In the genomic region with DNA sequence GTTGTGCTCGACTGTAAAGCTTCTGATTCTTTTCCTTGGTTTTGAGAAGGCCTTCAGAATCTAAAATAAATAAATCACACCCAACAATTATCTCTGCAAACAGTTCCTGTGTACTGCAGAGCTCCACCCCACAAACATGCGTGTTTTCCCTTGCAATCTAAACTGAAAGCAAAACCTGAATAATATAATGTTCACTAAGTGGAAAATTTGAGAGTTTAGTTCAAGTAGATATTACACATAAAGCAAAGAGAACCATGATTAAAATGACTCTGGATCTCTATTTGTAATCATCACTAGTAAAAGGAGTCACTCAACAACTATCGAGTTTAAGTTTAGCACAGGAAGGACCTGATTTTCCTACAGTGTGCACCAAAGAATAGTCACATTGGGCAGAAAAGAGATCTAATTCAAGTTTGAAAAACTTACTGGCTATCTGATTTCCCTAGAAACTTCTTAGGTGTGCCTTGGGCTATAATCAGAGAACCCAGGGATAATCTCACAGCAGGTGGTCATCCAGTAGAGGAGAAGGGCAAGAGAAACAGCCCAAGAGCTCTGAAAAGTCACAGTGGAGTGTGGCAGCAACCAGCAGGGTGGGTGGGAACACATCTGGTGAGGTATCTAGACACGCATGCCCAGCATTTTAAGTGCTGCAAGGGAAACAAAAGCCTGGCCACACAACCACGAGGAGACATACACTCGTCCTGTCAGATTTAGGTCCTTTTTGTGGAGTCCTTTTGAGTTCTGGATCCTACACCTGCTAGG, we compare ENCODE assay signal across 12 cellular contexts. TPM values are rescaled to one million over a fixed set of nuclear protein-coding genes. Genes with fewer than 3 reads are reported as not detected.
DNase-seq lines count a peak whose midpoint lies in the region; ATAC-seq and TF ChIP-seq lines count a peak whose summit lies in the region.
"Had no signal": no experiment of that assay in that cellular context is flagged by ENCODE, and none has a peak within 500 bp of the region (broad histone marks: within the 10 kb centered on the region; RNA-seq: fewer than 3 reads in every experiment).

No MANE protein-coding gene starts in this region.

- TF ChIP-seq CTCF in endodermal cell (conservative IDR thresholded peaks at IDR 0.05): no peak

- no peak overlapping the region for H3K27ac ChIP-seq in endodermal cell (ENCODE audit: low read depth, low read length)
- H3K27ac ChIP-seq: gastroesophageal sphincter had no signal

- peaks cover 34% of the 10 kb centered on the region for H3K4me1 Mint-ChIP-seq in T-helper 2 cell treated with Interferon-gamma antibody and Interleukin-4, amounts not matched to agents 5 μg/mL and 100 μg/mL, for 36 hours (ENCODE audit: low read depth)
- peaks cover 16% of the 10 kb centered on the region for H3K4me1 Mint-ChIP-seq in endodermal cell
- peaks cover 24% of the 10 kb centered on the region for H3K4me1 Mint-ChIP-seq in stimulated activated effector memory CD8-positive, alpha-beta T cell treated with anti-CD3 and anti-CD28 coated beads, Interleukin-12 subunit alpha, Interleukin-12 subunit beta, amount 100 ng/mL, for 72 hours

- no peak for DNase-seq in activated CD4-positive, CD25-positive, alpha-beta regulatory T cell (lab: John Stamatoyannopoulos, UW)
- DNase-seq in T-helper 2 cell treated with Interferon-gamma antibody and Interleukin-4, amounts not matched to agents 5 μg/mL and 100 μg/mL, for 36 hours (ENCODE audit: low spot score): peak; percentile 23
- DNase-seq in endodermal cell (peak; percentile 58), germinal center (ENCODE audit: low spot score) (no peak)
- no peak for DNase-seq in stimulated activated effector memory CD8-positive, alpha-beta T cell treated with anti-CD3 and anti-CD28 coated beads, Interleukin-12 subunit alpha, Interleukin-12 subunit beta, amount 100 ng/mL, for 72 hours (ENCODE audit: low spot score in 2 of 2)
- DNase-seq: NCI-H1048 had no signal

- H3K27me3 ChIP-seq in endodermal cell (ENCODE audit: control insufficient read depth, insufficient read depth, low read length, poor library complexity, severe bottlenecking): no peaks in the 10 kb centered on the region
- H3K27me3 ChIP-seq: gastroesophageal sphincter had no signal

- peaks cover 32% of the 10 kb centered on the region for H3K36me3 Mint-ChIP-seq in T-helper 2 cell treated with Interferon-gamma antibody and Interleukin-4, amounts not matched to agents 5 μg/mL and 100 μg/mL, for 36 hours (ENCODE audit: low read depth)
- H3K36me3 Mint-ChIP-seq in endodermal cell (ENCODE audit: low read depth): peaks cover 43% of the 10 kb centered on the region
- peaks cover 57% of the 10 kb centered on the region for H3K36me3 Mint-ChIP-seq in stimulated activated effector memory CD8-positive, alpha-beta T cell treated with anti-CD3 and anti-CD28 coated beads, Interleukin-12 subunit alpha, Interleukin-12 subunit beta, amount 100 ng/mL, for 72 hours

- H3K4me3 ChIP-seq in endodermal cell (ENCODE audit: low read length): no peak overlapping the region
- H3K4me3 ChIP-seq: gastroesophageal sphincter had no signal

- peak; percentile 80 to 84 for ATAC-seq in activated CD4-positive, CD25-positive, alpha-beta regulatory T cell treated with anti-CD3 and anti-CD28 coated beads, Interleukin-2, amount 50 U/mL, for 24 hours
- ATAC-seq in stimulated activated effector memory CD8-positive, alpha-beta T cell treated with anti-CD3 and anti-CD28 coated beads, Interleukin-12 subunit alpha, Interleukin-12 subunit beta, amount 100 ng/mL, for 72 hours: peak; percentile 85
- ATAC-seq in GM21723 (IDR thresholded peaks at IDR 0.05; ENCODE audit: unreplicated experiment): no peak
- no peak for ATAC-seq in GM21390 (IDR thresholded peaks at IDR 0.05; ENCODE audit: unreplicated experiment)
- ATAC-seq: gastroesophageal sphincter had no signal

- H3K27me3 Mint-ChIP-seq in T-helper 2 cell treated with Interferon-gamma antibody and Interleukin-4, amounts not matched to agents 5 μg/mL and 100 μg/mL, for 36 hours (ENCODE audit: low read depth): no peaks in the 10 kb centered on the region
- H3K27me3 Mint-ChIP-seq in endodermal cell (ENCODE audit: insufficient read depth): no peaks in the 10 kb centered on the region

- peaks cover 47% of the 10 kb centered on the region for H3K36me3 ChIP-seq in endodermal cell (ENCODE audit: control insufficient read depth, insufficient read depth, low read length)

- H3K9ac ChIP-seq in endodermal cell (ENCODE audit: extremely low read depth, low read length, poor library complexity, severe bottlenecking): no peak overlapping the region

- H3K27ac Mint-ChIP-seq in T-helper 2 cell treated with Interferon-gamma antibody and Interleukin-4, amounts not matched to agents 5 μg/mL and 100 μg/mL, for 36 hours: peak overlapping the region; percentile 90
- H3K27ac Mint-ChIP-seq in endodermal cell: no peak overlapping the region
- H3K27ac Mint-ChIP-seq in stimulated activated effector memory CD8-positive, alpha-beta T cell treated with anti-CD3 and anti-CD28 coated beads, Interleukin-12 subunit alpha, Interleukin-12 subunit beta, amount 100 ng/mL, for 72 hours: peak overlapping the region; percentile 70

- 89 to 91% methylated on average over 4 to 6 of the region's 6 CpGs for WGBS in endodermal cell (ENCODE audit: insufficient coverage in 1 of 2, insufficient read length in 1 of 2), 2 experiments

- peak overlapping the region; percentile 25 for H3K4me3 Mint-ChIP-seq in T-helper 2 cell treated with Interferon-gamma antibody and Interleukin-4, amounts not matched to agents 5 μg/mL and 100 μg/mL, for 36 hours
- H3K4me3 Mint-ChIP-seq in endodermal cell: no peak overlapping the region
- H3K4me3 Mint-ChIP-seq in stimulated activated effector memory CD8-positive, alpha-beta T cell treated with anti-CD3 and anti-CD28 coated beads, Interleukin-12 subunit alpha, Interleukin-12 subunit beta, amount 100 ng/mL, for 72 hours: peak overlapping the region; percentile 14

- no peaks in the 10 kb centered on the region for H3K9me3 ChIP-seq in endodermal cell (ENCODE audit: control insufficient read depth, low read length)
- H3K9me3 ChIP-seq: gastroesophageal sphincter had no signal

- no peaks in the 10 kb centered on the region for H3K9me3 Mint-ChIP-seq in T-helper 2 cell treated with Interferon-gamma antibody and Interleukin-4, amounts not matched to agents 5 μg/mL and 100 μg/mL, for 36 hours
- no peaks in the 10 kb centered on the region for H3K9me3 Mint-ChIP-seq in endodermal cell
- no peaks in the 10 kb centered on the region for H3K9me3 Mint-ChIP-seq in stimulated activated effector memory CD8-positive, alpha-beta T cell treated with anti-CD3 and anti-CD28 coated beads, Interleukin-12 subunit alpha, Interleukin-12 subunit beta, amount 100 ng/mL, for 72 hours

- no peaks in the 10 kb centered on the region for H3K4me1 ChIP-seq in endodermal cell (ENCODE audit: control insufficient read depth, insufficient read depth, low read length)

RNA-seq across cellular contexts. Expression of a gene that starts 25.4 kb away (rescaled TPM):
- 10 to 100 TPM; 11.0 to 12.9 TPM for total RNA-seq in endodermal cell
- polyA plus RNA-seq in endodermal cell (2013, experiment 1 of 2): 10.8 TPM
- 9.4 TPM for polyA plus RNA-seq in endodermal cell (2013, experiment 2 of 2)

RNA-seq across cellular contexts. Expression of a gene that starts 54.2 kb away (rescaled TPM):
- total RNA-seq in endodermal cell: not detected
- not detected for polyA plus RNA-seq in endodermal cell (2013, experiment 1 of 2)
- not detected for polyA plus RNA-seq in endodermal cell (2013, experiment 2 of 2)
- total RNA-seq: Daoy, gastroesophageal sphincter, lower leg skin had no signal

Comparison
In these comparisons a context has a peak if more than half of its experiments do, and no peak if none do; other contexts are left out.
1. ATAC-seq: peak in activated CD4-positive, CD25-positive, alpha-beta regulatory T cell treated with anti-CD3 and anti-CD28 coated beads, Interleukin-2, amount 50 U/mL, for 24 hours (2 of 2) and stimulated activated effector memory CD8-positive, alpha-beta T cell treated with anti-CD3 and anti-CD28 coated beads, Interleukin-12 subunit alpha, Interleukin-12 subunit beta, amount 100 ng/mL, for 72 hours (single experiment); none in GM21723 (single experiment) and GM21390 (single experiment).
2. DNase-seq: peak in T-helper 2 cell treated with Interferon-gamma antibody and Interleukin-4, amounts not matched to agents 5 μg/mL and 100 μg/mL, for 36 hours (single experiment) and endodermal cell (single experiment); none in activated CD4-positive, CD25-positive, alpha-beta regulatory T cell (0 of 4), stimulated activated effector memory CD8-positive, alpha-beta T cell treated with anti-CD3 and anti-CD28 coated beads, Interleukin-12 subunit alpha, Interleukin-12 subunit beta, amount 100 ng/mL, for 72 hours (0 of 2) and germinal center (single experiment).